In genomic region chr22:17920992-17921650, GRCh38 we compare ENCODE assay signal across 13 cellular contexts.
A peak's percentile ranks its signal among the peaks of the same experiment; 100 is the strongest.
DNase-seq lines count a peak whose midpoint lies in the region; ATAC-seq and TF ChIP-seq lines count a peak whose summit lies in the region.
"Had no signal": no experiment of that assay in that cellular context is flagged by ENCODE, and none has a peak within 500 bp of the region (broad histone marks: within the 10 kb centered on the region; RNA-seq: fewer than 3 reads in every experiment).

No MANE protein-coding gene starts in this region.

- no peaks in the 10 kb centered on the region for H3K36me3 ChIP-seq in GM23248 (ENCODE audit: low read depth)
- H3K36me3 ChIP-seq in hepatocyte (replicated peaks; ENCODE audit: insufficient read depth, low read depth) = no peaks in the 10 kb centered on the region
- no peaks in the 10 kb centered on the region for H3K36me3 ChIP-seq in smooth muscle cell (ENCODE audit: low read depth)

- TF ChIP-seq CTCF in hepatocyte (IDR thresholded peaks at IDR 0.05; ENCODE audit: poor library complexity) (no peak), smooth muscle cell (IDR thresholded peaks at IDR 0.05; ENCODE audit: borderline replicate concordance, insufficient read depth, poor library complexity, severe bottlenecking) (no peak)

- H3K9me3 Mint-ChIP-seq in activated T-helper 17 cell treated with anti-CD3 and anti-CD28 coated beads, Interleukin-2, amount 50 U/mL, for 72 hours = no peaks in the 10 kb centered on the region
- no peaks in the 10 kb centered on the region for H3K9me3 Mint-ChIP-seq in activated T-cell treated with anti-CD3 and anti-CD28 coated beads, Interleukin-2, amount 50 U/mL, for 4 hours
- H3K9me3 Mint-ChIP-seq: nephron had no signal

- no peak overlapping the region for H3K4me2 ChIP-seq in GM23248 (ENCODE audit: unreplicated experiment)
- H3K4me2 ChIP-seq in hepatocyte = peak overlapping the region; percentile 64
- H3K4me2 ChIP-seq in smooth muscle cell = peak overlapping the region; percentile 81
- H3K4me2 ChIP-seq: KMS-11 had no signal

- peak; percentile 12 for DNase-seq in GM23248
- DNase-seq in hepatocyte (ENCODE audit: low spot score) = no peak
- no peak for DNase-seq in smooth muscle cell (lab: John Stamatoyannopoulos, UW; ENCODE audit: unreplicated experiment)
- DNase-seq in activated T-cell treated with anti-CD3 and anti-CD28 coated beads, Interleukin-2, amount 50 U/mL, for 4 hours = no peak
- no peak for DNase-seq in activated CD4-positive, alpha-beta T cell treated with anti-CD3 and anti-CD28 coated beads for 4 hours
- DNase-seq in activated CD4-positive, CD25-positive, alpha-beta regulatory T cell treated with anti-CD3 and anti-CD28 coated beads, Interleukin-2, amount 50 U/mL, for 72 hours = no peak
- DNase-seq: activated naive CD4-positive, alpha-beta T cell treated with Interleukin-2 at 50 U/mL for 16 hours; NCI-H1417 treated with DMSO at 0.1 percent for 48 hours; stimulated activated CD4-positive, alpha-beta T cell treated with anti-CD3 and anti-CD28 coated beads, Interleukin-4, amount 100 ng/mL, for 4 hours had no signal

- H3K4me1 ChIP-seq in GM23248 (ENCODE audit: insufficient read depth) = peaks cover 34% of the 10 kb centered on the region
- peaks cover 48% of the 10 kb centered on the region for H3K4me1 ChIP-seq in hepatocyte (ENCODE audit: insufficient read depth)
- H3K4me1 ChIP-seq in smooth muscle cell (ENCODE audit: low read depth) = peaks cover 28% of the 10 kb centered on the region

- no peaks in the 10 kb centered on the region for H3K27me3 Mint-ChIP-seq in activated T-helper 17 cell treated with anti-CD3 and anti-CD28 coated beads, Interleukin-2, amount 50 U/mL, for 72 hours
- H3K27me3 Mint-ChIP-seq in activated T-cell treated with anti-CD3 and anti-CD28 coated beads, Interleukin-2, amount 50 U/mL, for 4 hours (ENCODE audit: low read depth) = no peaks in the 10 kb centered on the region

- H3K79me2 ChIP-seq in GM23248 (ENCODE audit: insufficient read depth) (peaks cover 100% of the 10 kb centered on the region), hepatocyte (peaks cover 73% of the 10 kb centered on the region), smooth muscle cell (ENCODE audit: low read depth) (peaks cover 48% of the 10 kb centered on the region)

- in situ Hi-C loops in GM23248 (cut with MboI) = no loop called here

- H3K9ac ChIP-seq in GM23248 = no peak overlapping the region
- peak overlapping the region; percentile 42 for H3K9ac ChIP-seq in smooth muscle cell (ENCODE audit: low read depth)
- H3K9ac ChIP-seq: KMS-11 had no signal

- H3K4me3 ChIP-seq in GM23248 (no peak overlapping the region), hepatocyte (no peak overlapping the region), smooth muscle cell (no peak overlapping the region)

- 88 to 95% methylated on average over 6 of the region's 6 CpGs for WGBS in GM23248 (ENCODE audit: low coverage in 1 of 2, low lambda C conversion rate in 2 of 2, missing lambda C conversion rate in 2 of 2), 2 experiments
- WGBS in hepatocyte (ENCODE audit: low lambda C conversion rate, missing lambda C conversion rate) = 91% methylated on average over 6 of the region's 6 CpGs
- 65% methylated on average over 6 of the region's 6 CpGs for WGBS in smooth muscle cell (ENCODE audit: low lambda C conversion rate)

- no peaks in the 10 kb centered on the region for H3K36me3 Mint-ChIP-seq in activated T-helper 17 cell treated with anti-CD3 and anti-CD28 coated beads, Interleukin-2, amount 50 U/mL, for 72 hours (ENCODE audit: low read depth)
- no peaks in the 10 kb centered on the region for H3K36me3 Mint-ChIP-seq in activated T-cell treated with anti-CD3 and anti-CD28 coated beads, Interleukin-2, amount 50 U/mL, for 4 hours (ENCODE audit: insufficient read depth)

- peak overlapping the region; percentile 69 for H3K27ac Mint-ChIP-seq in activated T-helper 17 cell treated with anti-CD3 and anti-CD28 coated beads, Interleukin-2, amount 50 U/mL, for 72 hours

- no peak for ATAC-seq in activated T-helper 17 cell treated with anti-CD3 and anti-CD28 coated beads, Interleukin-2, amount 50 U/mL, for 72 hours (replicated peaks)
- ATAC-seq in activated T-cell treated with anti-CD3 and anti-CD28 coated beads, Interleukin-2, amount 50 U/mL, for 4 hours = no peak
- ATAC-seq in GM18873 (IDR thresholded peaks at IDR 0.05; ENCODE audit: low FRiP score, unreplicated experiment) = no peak

- H3K9me3 ChIP-seq in GM23248 (ENCODE audit: low read depth) (no peaks in the 10 kb centered on the region), hepatocyte (ENCODE audit: low read depth) (no peaks in the 10 kb centered on the region), smooth muscle cell (replicated peaks; ENCODE audit: low read depth) (no peaks in the 10 kb centered on the region)

- H3K9me2 ChIP-seq in GM23248 (ENCODE audit: insufficient read depth) = no peaks in the 10 kb centered on the region
- no peaks in the 10 kb centered on the region for H3K9me2 ChIP-seq in hepatocyte (replicated peaks; ENCODE audit: insufficient read depth)

- no peaks in the 10 kb centered on the region for H3K27me3 ChIP-seq in GM23248 (replicated peaks; ENCODE audit: insufficient read depth)
- no peaks in the 10 kb centered on the region for H3K27me3 ChIP-seq in hepatocyte
- no peaks in the 10 kb centered on the region for H3K27me3 ChIP-seq in smooth muscle cell (ENCODE audit: low read depth)

- H3K4me3 Mint-ChIP-seq in activated T-helper 17 cell treated with anti-CD3 and anti-CD28 coated beads, Interleukin-2, amount 50 U/mL, for 72 hours = no peak overlapping the region
- H3K4me3 Mint-ChIP-seq in activated T-cell treated with anti-CD3 and anti-CD28 coated beads, Interleukin-2, amount 50 U/mL, for 4 hours = no peak overlapping the region

- H3K27ac ChIP-seq in GM23248 (no peak overlapping the region), hepatocyte (peak overlapping the region; percentile 86), smooth muscle cell (ENCODE audit: low read depth) (peak overlapping the region; percentile 94)
- H3K27ac ChIP-seq: KMS-11 had no signal

- peaks cover 30% of the 10 kb centered on the region for H3K4me1 Mint-ChIP-seq in activated T-helper 17 cell treated with anti-CD3 and anti-CD28 coated beads, Interleukin-2, amount 50 U/mL, for 72 hours
- H3K4me1 Mint-ChIP-seq in activated T-cell treated with anti-CD3 and anti-CD28 coated beads, Interleukin-2, amount 50 U/mL, for 4 hours (ENCODE audit: low read depth) = peaks cover 23% of the 10 kb centered on the region

- H3F3A ChIP-seq in GM23248 (ENCODE audit: insufficient read depth) (peaks cover 18% of the 10 kb centered on the region; the same call in 1 of the 2 replicates), smooth muscle cell (ENCODE audit: low read depth) (peaks cover 37% of the 10 kb centered on the region)

- H2AFZ ChIP-seq in GM23248 (no peak overlapping the region), hepatocyte (no peak overlapping the region), smooth muscle cell (ENCODE audit: low read depth) (no peak overlapping the region)

- peaks cover 18% of the 10 kb centered on the region; the same call in 1 of the 2 replicates for H4K20me1 ChIP-seq in GM23248 (ENCODE audit: insufficient read depth)
- no peaks in the 10 kb centered on the region for H4K20me1 ChIP-seq in hepatocyte (ENCODE audit: insufficient read depth, poor library complexity, severe bottlenecking)
- peaks cover 33% of the 10 kb centered on the region for H4K20me1 ChIP-seq in smooth muscle cell (ENCODE audit: low read depth)
